In genomic region chr5:423626-424258, GRCh38 we compare ENCODE assay signal across 20 cellular contexts. TPM values are rescaled to one million over a fixed set of nuclear protein-coding genes. Genes with fewer than 3 reads are reported as not detected.
A peak's percentile ranks its signal among the peaks of the same experiment; 100 is the strongest.
DNase-seq lines count a peak whose midpoint lies in the region; ATAC-seq, FAIRE-seq and TF ChIP-seq lines count a peak whose summit lies in the region.
"Had no signal": no experiment of that assay in that cellular context is flagged by ENCODE, and none has a peak within 500 bp of the region (broad histone marks: within the 10 kb centered on the region; RNA-seq: fewer than 3 reads in every experiment).

No MANE protein-coding gene starts in this region.

- FAIRE-seq in HTR-8/SVneo (lab: Jason Lieb, UNC) (peak; percentile 55), K562 (lab: Jason Lieb, UNC) (no peak)

- peak; percentile 69 for ATAC-seq in K562
- no peak for ATAC-seq in GM21526 (IDR thresholded peaks at IDR 0.05; ENCODE audit: low FRiP score, unreplicated experiment)
- ATAC-seq: natural killer cell treated with Interleukin-12 subunit alpha and Interleukin-12 subunit beta and Interleukin-15 and Interleukin-18, amount 100 ng/mL, for 72 hours had no signal

- H4K20me1 ChIP-seq in K562 (replicated peaks; ENCODE audit: control insufficient read depth, insufficient read depth, low read length) = no peaks in the 10 kb centered on the region

- TF ChIP-seq EP300 in K562 (IDR thresholded peaks at IDR 0.05; ENCODE audit: low read length) (no peak), sigmoid colon (IDR thresholded peaks at IDR 0.05) (no peak)

- CTCF ChIA-PET in K562 (lab: Yijun Ruan, JAX; ENCODE audit: low intra/inter-chr PET ratio) = no interaction called here

- no peak for TF ChIP-seq CTCF in K562 (IDR thresholded peaks at IDR 0.05 in 2 of 3, conservative IDR thresholded peaks at IDR 0.05 in 1 of 3; ENCODE audit: insufficient read depth in 2 of 3, low read depth in 1 of 3, low read length in 3 of 3)
- no peak for TF ChIP-seq CTCF in sigmoid colon (IDR thresholded peaks at IDR 0.05)

- in situ Hi-C loops in K562 (cut with MboI) = no loop called here

- no peak for TF ChIP-seq RAD21 in K562 (CRISPR knock-in tag; conservative IDR thresholded peaks at IDR 0.05 in 1 of 2, IDR thresholded peaks at IDR 0.05 in 1 of 2)

- H3K27ac ChIP-seq in K562 (ENCODE audit: extremely low read depth, low read depth, low read length) = no peak overlapping the region
- H3K27ac ChIP-seq in sigmoid colon = no peak overlapping the region
- H3K27ac ChIP-seq: stomach, uterus had no signal

- H3K27me3 ChIP-seq in K562 (ENCODE audit: control insufficient read depth in 2 of 2, insufficient read depth in 2 of 2, low read length in 2 of 2) = peaks cover 4 to 60% of the 10 kb centered on the region in 2 experiments; a peak in 4 of 5 replicates
- no peaks in the 10 kb centered on the region for H3K27me3 ChIP-seq in sigmoid colon
- H3K27me3 ChIP-seq: SJSA1, uterus had no signal

- no TSS peak for BruUV-seq in K562 (replicated peaks; lab: Mats Ljungman, UMichigan)

- H3K36me3 ChIP-seq in K562 (ENCODE audit: control insufficient read depth, insufficient read depth, low read length) (no peaks in the 10 kb centered on the region), sigmoid colon (no peaks in the 10 kb centered on the region)
- H3K36me3 ChIP-seq: heart left ventricle, stomach, uterus had no signal

- intact Hi-C loops in K562 (cut with micrococcal nuclease) (no loop called here), sigmoid colon (cut with DNase I) (no loop called here)

- WGBS in K562 (ENCODE audit: insufficient coverage, low coverage, missing lambda C conversion rate) = 12% methylated on average over 24 of the region's 24 CpGs
- 68 to 83% methylated on average over 24 of the region's 24 CpGs for WGBS in sigmoid colon, 2 donors

- H2AFZ ChIP-seq in K562 (ENCODE audit: low read depth, low read length) = no peak overlapping the region

- no peak overlapping the region for H3K9ac ChIP-seq in K562 (ENCODE audit: insufficient read depth in 1 of 2, low read depth in 2 of 2, low read length in 2 of 2)

- peak; percentile 65 for DNase-seq in activated effector memory CD4-positive, alpha-beta T cell treated with anti-CD3 and anti-CD28 coated beads, Interleukin-2, amount 50 U/mL, for 16 hours
- DNase-seq in activated effector memory CD4-positive, alpha-beta T cell treated with Interleukin-2 at 50 U/mL for 16 hours = no peak
- no peak for DNase-seq in HTR-8/SVneo (ENCODE audit: insufficient read length, low spot score)
- DNase-seq in K562 (ENCODE audit: extremely low read depth in 1 of 4, low spot score in 3 of 4) = peak in 3 of 4 experiments; percentile 40 to 70 (median 61)
- DNase-seq in sigmoid colon = peak; percentile 53
- DNase-seq in GOT3 (lab: John Stamatoyannopoulos, UW) = no peak
- DNase-seq in cerebellar cortex (ENCODE audit: low spot score) = no peak
- DNase-seq: activated CD4-positive, alpha-beta T cell treated with anti-CD3 and anti-CD28 coated beads for 1 hour; activated CD8-positive, alpha-beta memory T cell treated with anti-CD3 and anti-CD28 coated beads, Interleukin-2, amount 50 U/mL, for 4 hours; CD4-positive, alpha-beta memory T cell; DMS79; NCI-H2029 treated with DMSO at 0.1 percent for 48 hours; NCI-H524 treated with DMSO at 0.1 percent for 48 hours; OCI-M1; stomach; uterus had no signal

- H3K4me1 ChIP-seq in K562 (replicated peaks in 1 of 2; ENCODE audit: control insufficient read depth in 2 of 2, insufficient read depth in 2 of 2, low read length in 2 of 2) = peaks cover 0 to 32% of the 10 kb centered on the region in 2 experiments; a peak in 2 of 5 replicates
- no peaks in the 10 kb centered on the region for H3K4me1 ChIP-seq in sigmoid colon
- H3K4me1 ChIP-seq: stomach, uterus had no signal

- POLR2A ChIA-PET in K562 (lab: Yijun Ruan, JAX) = interaction anchor here (1.5 kb wide), 1 partner anchor 23 kb away, joined by 6 read pairs; no protein-coding TSS in a partner anchor

- H3K9me3 ChIP-seq in K562 (replicated peaks; ENCODE audit: control insufficient read depth, insufficient read depth, low read depth, low read length) = no peaks in the 10 kb centered on the region
- H3K9me3 ChIP-seq in sigmoid colon = no peaks in the 10 kb centered on the region
- H3K9me3 ChIP-seq: heart left ventricle, SJSA1, stomach, uterus had no signal

- no peak overlapping the region for H3K4me3 ChIP-seq in K562
- no peak overlapping the region for H3K4me3 ChIP-seq in sigmoid colon
- H3K4me3 ChIP-seq: heart left ventricle, SJSA1, stomach, uterus had no signal

- no peaks in the 10 kb centered on the region for H3K79me2 ChIP-seq in K562 (ENCODE audit: control insufficient read depth, insufficient read depth, low read length)

- TF ChIP-seq POLR2A in K562 (conservative IDR thresholded peaks at IDR 0.05) (no peak), sigmoid colon (IDR thresholded peaks at IDR 0.05) (no peak)

- no peaks in the 10 kb centered on the region for H3K9me1 ChIP-seq in K562 (ENCODE audit: control insufficient read depth, insufficient read depth, low read length)

- H3K4me2 ChIP-seq in K562 (ENCODE audit: insufficient read depth, low read length) = no peak overlapping the region

TF ChIP-seq in K562, 482 proteins besides CTCF, POLR2A, EP300 and RAD21 (continues in another document):
- TF ChIP-seq PTRF (tag; IDR thresholded peaks at IDR 0.05) (no peak), ZNF707 (CRISPR knock-in tag; conservative IDR thresholded peaks at IDR 0.05) (no peak), YY1 (IDR thresholded peaks at IDR 0.05; ENCODE audit: borderline replicate concordance in 1 of 3, control insufficient read depth in 1 of 3, extremely low read depth in 1 of 3, insufficient read depth in 3 of 3, insufficient read length in 1 of 3, insufficient replicate concordance in 2 of 3, low read depth in 1 of 3, low read length in 2 of 3) (no peak), BHLHE40 (IDR thresholded peaks at IDR 0.05; ENCODE audit: low read length) (0 out of 2 replicates have a peak, but pooled peaks have one; percentile 25), ZNF639 (CRISPR knock-in tag; conservative IDR thresholded peaks at IDR 0.05 in 1 of 2, IDR thresholded peaks at IDR 0.05 in 1 of 2) (no peak), ZNF589 (CRISPR knock-in tag; IDR thresholded peaks at IDR 0.05; ENCODE audit: low read depth) (no peak), USF2 (CRISPR knock-in tag; IDR thresholded peaks at IDR 0.05) (no peak), PKNOX1 (IDR thresholded peaks at IDR 0.05) (peak; percentile 85), XRCC4 (IDR thresholded peaks at IDR 0.05; ENCODE audit: extremely low read depth, insufficient read depth, insufficient read length) (no peak), ZNF224 (CRISPR knock-in tag; IDR thresholded peaks at IDR 0.05) (no peak), POLR2G (IDR thresholded peaks at IDR 0.05; ENCODE audit: low read depth, low read length) (0 out of 2 replicates have a peak, but pooled peaks have one; percentile 28), EGR1 (conservative IDR thresholded peaks at IDR 0.05) (peak; percentile 46; the same call in 1 of the 2 replicates), GABPB2 (CRISPR knock-in tag; conservative IDR thresholded peaks at IDR 0.05) (no peak)

RNA-seq across cellular contexts. Expression of gene EXOC3, which starts 19.2 kb away (rescaled TPM):
- 103 and 177 TPM in 2 replicates for total RNA-seq in K562 (2011; cell fraction: chromatin; rRNA removed; ENCODE audit: low replicate concordance)
- total RNA-seq in K562 (2011; cell fraction: nucleolus; rRNA removed) = 66.8 and 69.0 TPM in 2 replicates
- total RNA-seq in K562 (2011; cell fraction: nucleoplasm; rRNA removed) = 75.2 and 79.0 TPM in 2 replicates
- total RNA-seq in K562 (2014; rRNA removed) (22.4 and 27.5 TPM in 2 replicates), K562 (2014; rRNA removed; fragmentation: Illumina TruSeq; extraction: Trizol) (13.9 and 16.5 TPM in 2 replicates), K562 (2015; rRNA removed; fragmentation: Illumina TruSeq; extraction: Trizol) (22.4 and 22.9 TPM in 2 replicates), K562 (2021) (41.0 and 41.9 TPM in 2 replicates), sigmoid colon (10 to 100 TPM; 45.7 to 68.7 (median 48.5) TPM)
- polyA plus RNA-seq in K562 (2011; rRNA removed) (15.5 and 18.8 TPM in 2 replicates), K562 (2014; fragmentation: Illumina TruSeq; extraction: Trizol) (22.9 and 25.8 TPM in 2 replicates), K562 (2014; fragmentation: Nextera tagmentation; extraction: Ambion mirVana) (1 to 10 TPM; 1.4 to 3.7 TPM), K562 (2014; rRNA removed) (25.6 and 26.4 TPM in 2 replicates), sigmoid colon (10 to 100 TPM; 18.6 to 60.9 (median 36.1) TPM)
- 12.0 and 15.7 TPM in 2 replicates for polyA plus RNA-seq in K562 (2011; cell fraction: cytosol; rRNA removed)
- polyA plus RNA-seq in K562 (2011; cell fraction: nucleus; rRNA removed) = 37.6 and 54.4 TPM in 2 replicates
- 34.5 and 78.0 TPM in 2 replicates for polyA plus RNA-seq in K562 (2012)
- 13.4 and 17.1 TPM in 2 replicates for polyA minus RNA-seq in K562 (2011; rRNA and poly(A)+ RNA removed)
- 14.6 and 14.7 TPM in 2 replicates for polyA minus RNA-seq in K562 (2011; cell fraction: cytosol; rRNA and poly(A)+ RNA removed)
- 18.3 and 25.2 TPM in 2 replicates for polyA minus RNA-seq in K562 (2011; cell fraction: nucleus; rRNA and poly(A)+ RNA removed)

Comparison
In these comparisons a context has a peak if more than half of its experiments do, and no peak if none do; other contexts are left out.
1. DNase-seq: peak in activated effector memory CD4-positive, alpha-beta T cell treated with anti-CD3 and anti-CD28 coated beads, Interleukin-2, amount 50 U/mL, for 16 hours (single experiment), K562 (3 of 4) and sigmoid colon (single experiment); none in activated effector memory CD4-positive, alpha-beta T cell treated with Interleukin-2 at 50 U/mL for 16 hours (single experiment), HTR-8/SVneo (single experiment), GOT3 (single experiment) and cerebellar cortex (single experiment).